32 cellular contexts compared by ENCODE assay signal in genomic region chr1:210457566-210457965, GRCh38.
"Had no signal": no experiment of that assay in that cellular context is flagged by ENCODE, and none has a peak within 500 bp of the region (broad histone marks: within the 10 kb centered on the region; RNA-seq: fewer than 3 reads in every experiment).

No MANE protein-coding gene starts in this region.

- H3K36me3 Mint-ChIP-seq: activated CD4-positive, alpha-beta memory T cell treated with anti-CD3 and anti-CD28 coated beads for 36 hours; activated naive CD4-positive, alpha-beta T cell treated with anti-CD3 and anti-CD28 coated beads, Interleukin-2, amount 50 U/mL, for 72 hours; brain had no signal

- DNase-seq: activated B cell treated with CpG ODN at 0.5 μM for 24 hours; activated CD4-positive, alpha-beta memory T cell treated with anti-CD3 and anti-CD28 coated beads for 36 hours; activated CD4-positive, alpha-beta T cell treated with anti-CD3 and anti-CD28 coated beads for 4 hours; activated CD4-positive, alpha-beta T cell treated with anti-CD3 and anti-CD28 coated beads, Interleukin-2, amount 50 U/mL, for 1 hour; activated CD4-positive, CD25-positive, alpha-beta regulatory T cell treated with anti-CD3 and anti-CD28 coated beads, Interleukin-2, amount 50 U/mL, for 72 hours; activated CD8-positive, alpha-beta memory T cell treated with anti-CD3 and anti-CD28 coated beads, Interleukin-2, amount 50 U/mL, for 4 hours; activated gamma-delta T cell treated with Interleukin-2 at 50 U/mL for 16 hours; activated naive CD4-positive, alpha-beta T cell treated with anti-CD3 and anti-CD28 coated beads for 36 hours; activated T-cell treated with anti-CD3 and anti-CD28 coated beads for 4 hours; activated T-cell treated with anti-CD3 and anti-CD28 coated beads, Interleukin-2, amount 50 U/mL, for 4 hours; adrenal gland; central memory CD4-positive, alpha-beta T cell; Karpas-422; KBM-7; MM.1S; NCI-H1092; NCI-H1436 treated with DMSO at 0.1 percent for 48 hours; NCI-H1694 treated with DMSO at 0.1 percent for 48 hours; NCI-H2029 treated with DMSO at 0.1 percent for 48 hours; NCI-H2107; NCI-H2171; NCI-H510A; NCI-H526; NCI-H748 treated with DMSO at 0.1 percent for 48 hours; NK-92 treated with Interleukin-12 subunit alpha and Interleukin-12 subunit beta, amount 100 ng/mL, for 24 hours; SHP77; SJCRH30; T1000 had no signal

- H3K4me1 ChIP-seq: adrenal gland had no signal

- H3K9me3 ChIP-seq: adrenal gland, SJCRH30 had no signal

- H3K4me1 Mint-ChIP-seq: activated B cell treated with CpG ODN at 0.5 μM for 24 hours had no signal

- H3K27me3 ChIP-seq: adrenal gland, SJCRH30 had no signal

- H3K9me3 Mint-ChIP-seq: activated B cell treated with CpG ODN at 0.5 μM for 24 hours; activated CD4-positive, alpha-beta memory T cell treated with anti-CD3 and anti-CD28 coated beads for 36 hours; activated naive CD4-positive, alpha-beta T cell treated with anti-CD3 and anti-CD28 coated beads for 36 hours; activated T-cell treated with anti-CD3 and anti-CD28 coated beads, Interleukin-2, amount 50 U/mL, for 4 hours; activated T-helper 1 cell treated with anti-CD3 and anti-CD28 coated beads, Interleukin-12 subunit alpha, Interleukin-12 subunit beta, Interleukin-2, Interleukin-4 antibody, amounts not matched to agents 30 ng/mL and 10 ng/mL and 1 ng/mL, durations not matched to agents 14 hours and 24 hours and 36 hours had no signal

- H3K27ac Mint-ChIP-seq: activated B cell treated with CpG ODN at 0.5 μM for 24 hours; activated CD4-positive, alpha-beta memory T cell treated with anti-CD3 and anti-CD28 coated beads for 36 hours; activated naive CD4-positive, alpha-beta T cell treated with anti-CD3 and anti-CD28 coated beads for 36 hours; activated naive CD4-positive, alpha-beta T cell treated with anti-CD3 and anti-CD28 coated beads, Interleukin-2, amount 50 U/mL, for 72 hours; activated T-helper 1 cell treated with anti-CD3 and anti-CD28 coated beads, Interleukin-12 subunit alpha, Interleukin-12 subunit beta, Interleukin-2, Interleukin-4 antibody, amounts not matched to agents 30 ng/mL and 10 ng/mL and 1 ng/mL, durations not matched to agents 14 hours and 24 hours and 36 hours; brain had no signal

- H3K36me3 ChIP-seq: adrenal gland had no signal

- H3K27ac ChIP-seq: adrenal gland, SJCRH30, SK-N-MC had no signal

- H3K27me3 Mint-ChIP-seq: activated B cell treated with CpG ODN at 0.5 μM for 24 hours; activated CD4-positive, alpha-beta memory T cell treated with anti-CD3 and anti-CD28 coated beads for 36 hours; brain had no signal

- H3K4me3 Mint-ChIP-seq: activated B cell treated with CpG ODN at 0.5 μM for 24 hours; activated CD4-positive, alpha-beta memory T cell treated with anti-CD3 and anti-CD28 coated beads for 36 hours; activated naive CD4-positive, alpha-beta T cell treated with anti-CD3 and anti-CD28 coated beads for 36 hours; activated T-cell treated with anti-CD3 and anti-CD28 coated beads, Interleukin-2, amount 50 U/mL, for 4 hours; activated T-helper 1 cell treated with anti-CD3 and anti-CD28 coated beads, Interleukin-12 subunit alpha, Interleukin-12 subunit beta, Interleukin-2, Interleukin-4 antibody, amounts not matched to agents 30 ng/mL and 10 ng/mL and 1 ng/mL, durations not matched to agents 14 hours and 24 hours and 36 hours; brain had no signal

- H3K4me3 ChIP-seq: adrenal gland, SJCRH30, SK-N-MC had no signal
